Comparison of ENCODE assay signal across 10 cellular contexts in the genomic region with DNA sequence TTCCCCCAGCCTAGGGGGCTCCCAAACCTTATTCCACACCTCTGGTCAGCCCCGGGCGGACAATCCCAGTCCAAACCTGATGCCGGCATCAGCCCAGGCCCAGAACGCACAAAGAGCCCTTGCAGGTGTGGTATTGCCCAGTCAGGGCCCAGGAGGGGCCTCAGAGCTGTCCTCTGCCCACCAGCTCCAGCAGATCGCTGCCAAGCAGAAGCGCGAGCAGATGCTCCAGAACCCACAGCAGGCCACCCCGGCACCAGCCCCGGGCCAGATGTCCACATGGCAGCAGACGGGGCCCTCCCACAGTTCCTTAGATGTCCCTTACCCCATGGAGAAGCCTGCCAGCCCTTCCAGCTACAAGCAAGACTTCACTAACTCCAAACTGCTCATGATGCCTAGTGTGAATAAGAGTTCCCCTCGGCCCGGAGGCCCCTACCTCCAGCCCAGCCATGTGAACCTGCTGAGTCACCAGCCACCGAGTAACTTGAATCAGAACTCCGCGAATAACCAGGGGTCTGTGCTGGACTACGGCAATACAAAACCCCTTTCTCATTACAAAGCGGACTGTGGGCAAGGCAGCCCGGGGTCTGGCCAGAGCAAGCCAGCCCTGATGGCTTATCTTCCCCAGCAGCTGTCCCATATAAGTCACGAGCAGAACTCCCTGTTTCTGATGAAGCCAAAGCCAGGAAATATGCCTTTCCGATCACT. TPM values are rescaled to one million over a fixed set of nuclear protein-coding genes. Genes with fewer than 3 reads are reported as not detected.
DNase-seq lines count a peak whose midpoint lies in the region; ATAC-seq and TF ChIP-seq lines count a peak whose summit lies in the region.
"Had no signal": no experiment of that assay in that cellular context is flagged by ENCODE, and none has a peak within 500 bp of the region (broad histone marks: within the 10 kb centered on the region; RNA-seq: fewer than 3 reads in every experiment).

No MANE protein-coding gene starts in this region.

- H3K4me1 Mint-ChIP-seq in stimulated activated naive B cell treated with anti-CD40 and anti-IgM and Interleukin-4, amounts not matched to agents 10 μg/mL and 1 μg/mL and 100 μg/mL, for 72 hours, result peaks cover 18 to 47% of the 10 kb centered on the region in 2 donors

- WGBS in thyroid gland, 2 donors, result 81 to 88% methylated on average over 11 to 18 of the region's 20 CpGs

- no peak for ATAC-seq in stimulated activated naive B cell treated with anti-CD40 and anti-IgM and Interleukin-4, amounts not matched to agents 10 μg/mL and 1 μg/mL and 100 μg/mL, for 72 hours (replicated peaks)
- ATAC-seq in GM21367 (IDR thresholded peaks at IDR 0.05; ENCODE audit: unreplicated experiment), result no peak
- ATAC-seq: activated CD8-positive, alpha-beta T cell treated with anti-CD3 and anti-CD28 coated beads, Interleukin-2, amount 10 ng/mL, durations not matched to agents 7 days and 5 days; HCT116 had no signal

- H3K4me3 Mint-ChIP-seq in stimulated activated naive B cell treated with anti-CD40 and anti-IgM and Interleukin-4, amounts not matched to agents 10 μg/mL and 1 μg/mL and 100 μg/mL, for 72 hours, result no peak overlapping the region
- H3K4me3 Mint-ChIP-seq: activated CD8-positive, alpha-beta T cell treated with anti-CD3 and anti-CD28 coated beads, Interleukin-2, amount 10 ng/mL, durations not matched to agents 7 days and 5 days; neural crest cell had no signal

- H3K27me3 Mint-ChIP-seq in stimulated activated naive B cell treated with anti-CD40 and anti-IgM and Interleukin-4, amounts not matched to agents 10 μg/mL and 1 μg/mL and 100 μg/mL, for 72 hours, result no peaks in the 10 kb centered on the region

- H3K4me3 ChIP-seq in HUES6 (ENCODE audit: low read depth, low read length), result no peak overlapping the region
- peak overlapping the region in 1 of 2 donors; percentile 21 for H3K4me3 ChIP-seq in ascending aorta
- no peak overlapping the region for H3K4me3 ChIP-seq in thyroid gland (replicated peaks in 1 of 3)

- DNase-seq in ascending aorta (ENCODE audit: low spot score in 2 of 2) (peak in 1 of 2 donors; percentile 68), islet precursor cell (peak; percentile 89), thyroid gland (no peak), NCI-H2107 (lab: John Stamatoyannopoulos, UW) (no peak)
- DNase-seq in stimulated activated naive B cell treated with anti-CD40 and anti-IgM and Interleukin-4, amounts not matched to agents 10 μg/mL and 1 μg/mL and 100 μg/mL, for 72 hours, result no peak
- DNase-seq: activated CD8-positive, alpha-beta T cell treated with anti-CD3 and anti-CD28 coated beads, Interleukin-2, amount 10 ng/mL, durations not matched to agents 7 days and 5 days had no signal

- H3K9me3 ChIP-seq in HUES6 (ENCODE audit: control insufficient read depth, insufficient read depth, low read depth, low read length) (no peaks in the 10 kb centered on the region), ascending aorta (no peaks in the 10 kb centered on the region), thyroid gland (no peaks in the 10 kb centered on the region)

- H3K27me3 ChIP-seq in HUES6 (ENCODE audit: control insufficient read depth, insufficient read depth, low read length) (no peaks in the 10 kb centered on the region), ascending aorta (no peaks in the 10 kb centered on the region), thyroid gland (no peaks in the 10 kb centered on the region)

- no peak for TF ChIP-seq POLR2A in thyroid gland (IDR thresholded peaks at IDR 0.05)

- H3K27ac ChIP-seq in HUES6 (ENCODE audit: low read depth, low read length), result peak overlapping the region; percentile 12
- peak overlapping the region; percentile 74 to 91 for H3K27ac ChIP-seq in ascending aorta
- no peak overlapping the region for H3K27ac ChIP-seq in thyroid gland

- H3K36me3 ChIP-seq in HUES6 (ENCODE audit: control insufficient read depth, insufficient read depth, low read length), result peaks cover 57% of the 10 kb centered on the region
- H3K36me3 ChIP-seq in ascending aorta, result peaks cover 34 to 36% of the 10 kb centered on the region in 2 donors
- H3K36me3 ChIP-seq in thyroid gland, result peaks cover 29 to 35% of the 10 kb centered on the region in 2 donors

- peak overlapping the region; percentile 38 for H3K9ac ChIP-seq in HUES6 (ENCODE audit: low read length)

- H3K27ac Mint-ChIP-seq in stimulated activated naive B cell treated with anti-CD40 and anti-IgM and Interleukin-4, amounts not matched to agents 10 μg/mL and 1 μg/mL and 100 μg/mL, for 72 hours, result peak overlapping the region; percentile 42
- H3K27ac Mint-ChIP-seq: activated CD8-positive, alpha-beta T cell treated with anti-CD3 and anti-CD28 coated beads, Interleukin-2, amount 10 ng/mL, durations not matched to agents 7 days and 5 days had no signal

- intact Hi-C loops in ascending aorta (cut with DNase I), result no loop called here
- intact Hi-C loops in thyroid gland (cut with DNase I), result no loop called here

- TF ChIP-seq CTCF in ascending aorta (IDR thresholded peaks at IDR 0.05) (no peak), thyroid gland (IDR thresholded peaks at IDR 0.05) (no peak)

- H3K36me3 Mint-ChIP-seq in stimulated activated naive B cell treated with anti-CD40 and anti-IgM and Interleukin-4, amounts not matched to agents 10 μg/mL and 1 μg/mL and 100 μg/mL, for 72 hours, result peaks cover 17 to 27% of the 10 kb centered on the region in 2 donors

- peaks cover 43% of the 10 kb centered on the region for H3K4me1 ChIP-seq in HUES6 (ENCODE audit: control insufficient read depth, insufficient read depth, low read length)
- peaks cover 22 to 45% of the 10 kb centered on the region in 2 donors for H3K4me1 ChIP-seq in ascending aorta
- H3K4me1 ChIP-seq in thyroid gland, result peaks cover 26 to 44% of the 10 kb centered on the region in 2 donors

- no peaks in the 10 kb centered on the region for H3K9me3 Mint-ChIP-seq in stimulated activated naive B cell treated with anti-CD40 and anti-IgM and Interleukin-4, amounts not matched to agents 10 μg/mL and 1 μg/mL and 100 μg/mL, for 72 hours
- H3K9me3 Mint-ChIP-seq: neural crest cell had no signal

RNA-seq across cellular contexts. Expression of a gene that starts 27.6 kb away (rescaled TPM):
- total RNA-seq in ascending aorta, result 91.7 TPM
- total RNA-seq in thyroid gland, result 10 to 100 TPM in 2 of 4 donors, 1 to 10 TPM in 2; 6.4 to 28.2 (median 15.9) TPM

RNA-seq across cellular contexts. Expression of a gene that starts 33.6 kb away (rescaled TPM):
- total RNA-seq in ascending aorta (42.6 TPM), thyroid gland (10 to 100 TPM; 27.3 to 46.7 (median 28.0) TPM)

RNA-seq across cellular contexts. Expression of a gene that starts 40.5 kb away (rescaled TPM):
- 207 TPM for total RNA-seq in ascending aorta
- total RNA-seq in thyroid gland, result 100 to 1,000 TPM in 2 of 4 donors, 10 to 100 TPM in 2; 83.6 to 108 (median 102) TPM

RNA-seq across cellular contexts. Expression of a gene that starts 54.5 kb away (rescaled TPM):
- total RNA-seq in ascending aorta (476 TPM), thyroid gland (1,000 to 10,000 TPM in 1 of 4 donors, 100 to 1,000 TPM in 3; 649 to 1,146 (median 971) TPM)

Comparison
In these comparisons a context has a peak if more than half of its experiments do, and no peak if none do; other contexts are left out.
1. H3K27ac ChIP-seq: peak in HUES6 (single experiment) and ascending aorta (2 of 2); none in thyroid gland (0 of 3).